ENCODE assay signal across 1 cellular context in genomic region chr3:42846682-42847522, GRCh38.
A peak's percentile ranks its signal among the peaks of the same experiment; 100 is the strongest.
TF ChIP-seq lines count a peak whose summit lies in the region.

No MANE protein-coding gene starts in this region.

TF ChIP-seq in K562, 482 proteins besides CTCF, POLR2A, EP300 and RAD21 (continues in another document):
- TF ChIP-seq KDM1A (IDR thresholded peaks at IDR 0.05), result 0 out of 4 replicates have a peak, but pooled peaks of 1 of the 2 experiments have one; percentile 23
- peak; percentile 87 to 94 for TF ChIP-seq ETV6 (IDR thresholded peaks at IDR 0.05; ENCODE audit: borderline replicate concordance in 1 of 2, low read depth in 2 of 2, low read length in 1 of 2)
- no peak for TF ChIP-seq ETV6 (CRISPR knock-in tag; IDR thresholded peaks at IDR 0.05; ENCODE audit: borderline replicate concordance)
- peak; percentile 43; the same call in 1 of the 2 replicates for TF ChIP-seq GABPB1 (CRISPR knock-in tag; IDR thresholded peaks at IDR 0.05)
- no peak for TF ChIP-seq HOXB6 (CRISPR knock-in tag; IDR thresholded peaks at IDR 0.05; ENCODE audit: borderline replicate concordance)
- no peak for TF ChIP-seq USF1 (CRISPR knock-in tag; IDR thresholded peaks at IDR 0.05)
- TF ChIP-seq NELFE (IDR thresholded peaks at IDR 0.05; ENCODE audit: insufficient read depth, insufficient read length), result no peak
- TF ChIP-seq PBX2 (CRISPR knock-in tag; IDR thresholded peaks at IDR 0.05; ENCODE audit: low read depth), result no peak
- TF ChIP-seq PBX2 (tag; conservative IDR thresholded peaks at IDR 0.05; ENCODE audit: low read depth), result no peak
- TF ChIP-seq ZBTB40 (IDR thresholded peaks at IDR 0.05), result peak; percentile 61
- no peak for TF ChIP-seq ZBTB40 (CRISPR knock-in tag; IDR thresholded peaks at IDR 0.05)
- TF ChIP-seq MXD1 (CRISPR knock-in tag; IDR thresholded peaks at IDR 0.05; ENCODE audit: borderline replicate concordance, poor library complexity, severe bottlenecking), result no peak
- TF ChIP-seq MCM3 (IDR thresholded peaks at IDR 0.05), result no peak
- TF ChIP-seq ZKSCAN8 (CRISPR knock-in tag; IDR thresholded peaks at IDR 0.05), result no peak
- no peak for TF ChIP-seq AFF1 (IDR thresholded peaks at IDR 0.05; ENCODE audit: low read depth in 1 of 2, partially characterized antibody in 2 of 2)
- TF ChIP-seq UBTF (IDR thresholded peaks at IDR 0.05; ENCODE audit: borderline replicate concordance in 1 of 2, low read depth in 2 of 2, low read length in 2 of 2), result 0 out of 4 replicates have a peak, but pooled peaks of 1 of the 2 experiments have one; percentile 54
- TF ChIP-seq DPF2 (IDR thresholded peaks at IDR 0.05), result peak; percentile 49
- TF ChIP-seq GATA2 (CRISPR knock-in tag; IDR thresholded peaks at IDR 0.05), result peak; percentile 32
- 0 out of 2 replicates have a peak, but pooled peaks have one; percentile 18 for TF ChIP-seq FOSL1 (tag; conservative IDR thresholded peaks at IDR 0.05)
- TF ChIP-seq ELF4 (CRISPR knock-in tag; IDR thresholded peaks at IDR 0.05), result 0 out of 2 replicates have a peak, but pooled peaks have one; percentile 48
- peak; percentile 40; the same call in 1 of the 2 replicates for TF ChIP-seq ELF2 (CRISPR knock-in tag; IDR thresholded peaks at IDR 0.05)
- TF ChIP-seq ZNF592 (IDR thresholded peaks at IDR 0.05), result no peak
- TF ChIP-seq ZKSCAN1 (IDR thresholded peaks at IDR 0.05; ENCODE audit: low read depth, low read length), result 0 out of 2 replicates have a peak, but pooled peaks have one; percentile 25
- peak; percentile 49; the same call in 1 of the 2 replicates for TF ChIP-seq JUND (IDR thresholded peaks at IDR 0.05; ENCODE audit: borderline replicate concordance, low read depth, low read length)
- peak; percentile 61; the same call in 2 of the 3 replicates for TF ChIP-seq JUND (tag; IDR thresholded peaks at IDR 0.05; ENCODE audit: borderline replicate concordance, low read depth, low read length)
- peak; percentile 57; the same call in 1 of the 2 replicates for TF ChIP-seq ZNF589 (CRISPR knock-in tag; IDR thresholded peaks at IDR 0.05; ENCODE audit: low read depth)
- TF ChIP-seq XRCC3 (IDR thresholded peaks at IDR 0.05), result no peak
- no peak for TF ChIP-seq ZNF699 (CRISPR knock-in tag; IDR thresholded peaks at IDR 0.05; ENCODE audit: insufficient replicate concordance)
- peak; percentile 34; the same call in 1 of the 2 replicates for TF ChIP-seq HDAC2 (IDR thresholded peaks at IDR 0.05)
- peak; percentile 64 for TF ChIP-seq ARID1B (IDR thresholded peaks at IDR 0.05)
- TF ChIP-seq CBX5 (IDR thresholded peaks at IDR 0.05; ENCODE audit: borderline replicate concordance, low read depth), result no peak
- TF ChIP-seq ZNF766 (CRISPR knock-in tag; conservative IDR thresholded peaks at IDR 0.05), result peak; percentile 62
- no peak for TF ChIP-seq MCM5 (IDR thresholded peaks at IDR 0.05; ENCODE audit: low read depth)
